8 cellular contexts compared by ENCODE assay signal in genomic region chr7:101217388-101218235, GRCh38. TPM values are rescaled to one million over a fixed set of nuclear protein-coding genes. Genes with fewer than 3 reads are reported as not detected.
DNase-seq lines count a peak whose midpoint lies in the region; ATAC-seq and TF ChIP-seq lines count a peak whose summit lies in the region.

TSS of gene PLOD3 (minus strand) at chr7:101217581. CDS start at chr7:101217274, 307 bp downstream.
TSS of gene ZNHIT1 (plus strand) at chr7:101218165. CDS start at chr7:101218196, 31 bp downstream.

- H3K4me1 ChIP-seq in thymus (ENCODE audit: control insufficient read depth, insufficient read depth, low read length) = peaks cover 7% of the 10 kb centered on the region

- H3K9me3 ChIP-seq in SU-DHL-6 (ENCODE audit: insufficient read depth, low read length) = no peaks in the 10 kb centered on the region
- H3K9me3 ChIP-seq in thymus (ENCODE audit: control insufficient read depth) = no peaks in the 10 kb centered on the region

- peaks cover 22% of the 10 kb centered on the region for H3K4me1 Mint-ChIP-seq in activated naive CD8-positive, alpha-beta T cell treated with anti-CD3 and anti-CD28 coated beads, Interleukin-2, amount 10 ng/mL, durations not matched to agents 7 days and 5 days
- H3K4me1 Mint-ChIP-seq in osteocyte (ENCODE audit: unreplicated experiment) = peaks cover 41% of the 10 kb centered on the region

- H3K9me2 ChIP-seq in SU-DHL-6 (replicated peaks; ENCODE audit: insufficient read depth, low read length) = no peaks in the 10 kb centered on the region

- H3K27ac ChIP-seq in SU-DHL-6 (ENCODE audit: low read depth, low read length) = peak within 1 kb of the TSS; percentile 31
- H3K27ac ChIP-seq in thymus (ENCODE audit: low read depth) = peak within 1 kb of the TSS; percentile 71

- intact Hi-C loops in head of caudate nucleus (cut with DNase I) = loop anchor here (2.0 to 10.0 kb wide), 2 partner anchors 27 to 67 kb away; partner anchors contain the start of gene FIS1

- peak within 1 kb of the TSS; percentile 90 for H3K4me3 Mint-ChIP-seq in activated naive CD8-positive, alpha-beta T cell treated with anti-CD3 and anti-CD28 coated beads, Interleukin-2, amount 10 ng/mL, durations not matched to agents 7 days and 5 days
- H3K4me3 Mint-ChIP-seq in osteocyte (ENCODE audit: unreplicated experiment) = peak within 1 kb of the TSS; percentile 98

- peak within 1 kb of the TSS; percentile 81 for H3K4me2 ChIP-seq in SU-DHL-6 (ENCODE audit: low read depth, low read length, poor library complexity, severe bottlenecking)

- WGBS in thymus = under 1% methylated on average over 57 of the region's 57 CpGs

- peak within 1 kb of the TSS; percentile 70 for H3K9ac ChIP-seq in SU-DHL-6 (ENCODE audit: low read length)

- no peak for TF ChIP-seq CTCF in SU-DHL-6 (IDR thresholded peaks at IDR 0.05; ENCODE audit: insufficient read depth, low read length, poor library complexity, severe bottlenecking)
- no peak for TF ChIP-seq CTCF in osteocyte (IDR thresholded peaks at IDR 0.05)

- peaks cover 8% of the 10 kb centered on the region for H3K36me3 Mint-ChIP-seq in activated naive CD8-positive, alpha-beta T cell treated with anti-CD3 and anti-CD28 coated beads, Interleukin-2, amount 10 ng/mL, durations not matched to agents 7 days and 5 days
- H3K36me3 Mint-ChIP-seq in osteocyte (ENCODE audit: unreplicated experiment) = peaks cover 10% of the 10 kb centered on the region

- H3F3A ChIP-seq in SU-DHL-6 (ENCODE audit: insufficient read depth) = no peaks in the 10 kb centered on the region

- H3K4me3 ChIP-seq in SU-DHL-6 (ENCODE audit: insufficient read depth, low read length, poor library complexity, severe bottlenecking) (peak within 1 kb of the TSS; percentile 72), thymus (ENCODE audit: low read length) (peak within 1 kb of the TSS; percentile 84)

- no peaks in the 10 kb centered on the region for H3K27me3 ChIP-seq in SU-DHL-6 (ENCODE audit: low read length)
- H3K27me3 ChIP-seq in thymus (ENCODE audit: control insufficient read depth, insufficient read depth) = no peaks in the 10 kb centered on the region

- H2AFZ ChIP-seq in SU-DHL-6 (ENCODE audit: low read depth, low read length, severe bottlenecking) = peak within 1 kb of the TSS; percentile 86

- peak; percentile 73 for ATAC-seq in HG02678 (IDR thresholded peaks at IDR 0.05; ENCODE audit: unreplicated experiment)
- ATAC-seq in activated naive CD8-positive, alpha-beta T cell treated with anti-CD3 and anti-CD28 coated beads, Interleukin-2, amount 10 ng/mL, durations not matched to agents 7 days and 5 days (ENCODE audit: low read depth) = peak; percentile 79

- no peaks in the 10 kb centered on the region for H3K9me3 Mint-ChIP-seq in activated naive CD8-positive, alpha-beta T cell treated with anti-CD3 and anti-CD28 coated beads, Interleukin-2, amount 10 ng/mL, durations not matched to agents 7 days and 5 days
- H3K9me3 Mint-ChIP-seq in osteocyte (ENCODE audit: unreplicated experiment) = no peaks in the 10 kb centered on the region

- DNase-seq in NCI-H128 (lab: John Stamatoyannopoulos, UW; ENCODE audit: unreplicated experiment) (peak; percentile 96), head of caudate nucleus (peak; percentile 88 to 99 (median 95)), osteocyte (ENCODE audit: extremely low spot score, unreplicated experiment) (peak; percentile 97)
- DNase-seq in activated naive CD8-positive, alpha-beta T cell treated with anti-CD3 and anti-CD28 coated beads, Interleukin-2, amount 10 ng/mL, durations not matched to agents 7 days and 5 days = peak; percentile 91

- H4K20me1 ChIP-seq in SU-DHL-6 (ENCODE audit: low read depth, low read length) = no peaks in the 10 kb centered on the region

- H3K79me2 ChIP-seq in SU-DHL-6 (ENCODE audit: insufficient read depth, low read length) = peaks cover 9% of the 10 kb centered on the region

- H3K36me3 ChIP-seq in SU-DHL-6 (ENCODE audit: low read length) = no peaks in the 10 kb centered on the region
- H3K36me3 ChIP-seq in thymus (ENCODE audit: control insufficient read depth, insufficient read depth) = peaks cover 7% of the 10 kb centered on the region

- H3K27me3 Mint-ChIP-seq in activated naive CD8-positive, alpha-beta T cell treated with anti-CD3 and anti-CD28 coated beads, Interleukin-2, amount 10 ng/mL, durations not matched to agents 7 days and 5 days = no peaks in the 10 kb centered on the region
- no peaks in the 10 kb centered on the region for H3K27me3 Mint-ChIP-seq in osteocyte (ENCODE audit: unreplicated experiment)

- POLR2A ChIA-PET in activated naive CD8-positive, alpha-beta T cell treated with anti-CD3 and anti-CD28 coated beads, Interleukin-2, amount 10 ng/mL, durations not matched to agents 7 days and 5 days (lab: Charles Lee) = interaction anchor here (0.6 to 2.6 kb wide), 17 partner anchors 8 to 1135 kb away, joined by 3 to 36 read pairs (median 5); partner anchors contain the start of genes FIS1, IFT22, MOGAT3 and SRRT

- TF ChIP-seq POLR2A in GM10847 (IDR thresholded peaks at IDR 0.05; ENCODE audit: extremely low read depth, insufficient read length) = peak; percentile 29

- peak within 1 kb of the TSS; percentile 88 for H3K27ac Mint-ChIP-seq in activated naive CD8-positive, alpha-beta T cell treated with anti-CD3 and anti-CD28 coated beads, Interleukin-2, amount 10 ng/mL, durations not matched to agents 7 days and 5 days
- H3K27ac Mint-ChIP-seq in osteocyte (ENCODE audit: unreplicated experiment) = peak within 1 kb of the TSS; percentile 88

RNA-seq across cellular contexts. Expression of gene PLOD3, which starts in this region (rescaled TPM):
- 10 to 100 TPM; 48.9 to 51.0 TPM for total RNA-seq in activated naive CD8-positive, alpha-beta T cell treated with anti-CD3 and anti-CD28 coated beads, Interleukin-2, amount 10 ng/mL, durations not matched to agents 7 days and 5 days
- total RNA-seq in osteocyte = 110 and 130 TPM in 2 replicates
- polyA plus RNA-seq in thymus = 32.0 TPM

RNA-seq across cellular contexts. Expression of gene ZNHIT1, which starts in this region (rescaled TPM):
- total RNA-seq in activated naive CD8-positive, alpha-beta T cell treated with anti-CD3 and anti-CD28 coated beads, Interleukin-2, amount 10 ng/mL, durations not matched to agents 7 days and 5 days = 10 to 100 TPM; 54.2 to 55.8 TPM
- 64.0 and 66.9 TPM in 2 replicates for total RNA-seq in osteocyte
- 103 TPM for polyA plus RNA-seq in thymus

Comparison
In these comparisons a context has a peak if more than half of its experiments do, and no peak if none do; other contexts are left out.
1. Peak in every context shown above with its lines: DNase-seq, ATAC-seq, H3K4me3 ChIP-seq and H3K27ac ChIP-seq.